Comparison of ENCODE assay signal across 1 cellular context in the genomic region with DNA sequence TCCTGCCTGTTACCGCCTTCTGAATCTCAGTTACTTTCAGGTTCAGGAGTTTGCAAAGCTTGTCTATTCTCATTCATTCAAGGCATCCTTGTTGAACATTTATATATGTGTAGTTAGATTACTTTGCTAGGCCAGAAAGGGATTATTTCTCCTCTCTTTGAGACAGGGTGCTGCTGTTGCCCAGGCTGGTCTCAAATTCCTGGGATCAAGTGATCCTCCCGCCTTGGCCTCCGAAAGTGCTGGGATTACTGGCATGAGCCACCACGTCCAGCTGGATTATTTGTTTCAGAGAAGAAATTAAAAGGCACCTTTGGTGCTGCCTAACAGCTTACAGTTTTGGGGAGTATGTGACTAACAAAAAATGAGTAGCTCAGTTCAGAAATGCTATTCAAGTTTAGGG.
TF ChIP-seq lines count a peak whose summit lies in the region.

No MANE protein-coding gene starts in this region.

TF ChIP-seq in K562, 482 proteins besides CTCF, POLR2A, EP300 and RAD21:
- TF ChIP-seq SREBF2 (CRISPR knock-in tag; IDR thresholded peaks at IDR 0.05), result no peak
- TF ChIP-seq ZEB2 (IDR thresholded peaks at IDR 0.05), result no peak
- no peak for TF ChIP-seq BRD4 (IDR thresholded peaks at IDR 0.05)
- no peak for TF ChIP-seq BDP1 (IDR thresholded peaks at IDR 0.05; ENCODE audit: insufficient read depth, insufficient read length)
- TF ChIP-seq SIRT6 (IDR thresholded peaks at IDR 0.05; ENCODE audit: low read depth, low read length), result no peak
- no peak for TF ChIP-seq KLF1 (tag; IDR thresholded peaks at IDR 0.05)
- no peak for TF ChIP-seq BRF1 (IDR thresholded peaks at IDR 0.05; ENCODE audit: borderline replicate concordance, extremely low read depth, insufficient read length)
- TF ChIP-seq SLC30A9 (CRISPR knock-in tag; IDR thresholded peaks at IDR 0.05), result no peak
TF ChIP-seq in K562: peak in this region for 0.
